23 cellular contexts compared by ENCODE assay signal in the genomic region with DNA sequence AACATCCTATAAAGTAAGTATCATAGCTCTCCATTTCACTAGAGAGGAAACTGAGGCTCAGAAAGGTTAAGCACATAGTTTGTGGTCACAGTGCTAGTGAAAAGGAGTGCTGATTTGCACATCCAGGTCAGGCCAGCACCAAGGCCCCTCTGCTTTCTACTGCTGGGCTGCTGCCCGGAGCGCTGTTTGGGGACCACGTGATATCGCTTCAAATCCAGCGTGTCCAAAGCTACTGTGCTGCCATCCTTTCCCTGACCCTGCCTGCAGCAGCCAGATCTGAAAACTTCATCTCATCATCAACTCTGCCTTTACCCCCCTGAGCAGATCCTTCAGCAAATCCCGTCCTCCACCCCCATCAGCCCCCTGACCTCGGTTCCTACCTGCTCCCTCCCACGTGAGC.
"Had no signal": no experiment of that assay in that cellular context is flagged by ENCODE, and none has a peak within 500 bp of the region (broad histone marks: within the 10 kb centered on the region; RNA-seq: fewer than 3 reads in every experiment).

No MANE protein-coding gene starts in this region.

- H3K27ac Mint-ChIP-seq: activated CD4-positive, alpha-beta memory T cell treated with anti-CD3 and anti-CD28 coated beads for 36 hours; activated CD4-positive, alpha-beta T cell treated with anti-CD3 and anti-CD28 coated beads, Interleukin-2, amount 10 ng/mL, durations not matched to agents 7 days and 5 days; activated naive CD4-positive, alpha-beta T cell treated with anti-CD3 and anti-CD28 coated beads, Interleukin-2, amount 50 U/mL, for 24 hours; activated T-helper 17 cell treated with anti-CD3 and anti-CD28 coated beads, Interleukin-2, amount 50 U/mL, for 72 hours; T-helper 17 cell had no signal

- H3K27ac ChIP-seq: VCaP had no signal

- H3K9me3 Mint-ChIP-seq: activated CD4-positive, alpha-beta memory T cell treated with anti-CD3 and anti-CD28 coated beads for 36 hours; activated CD4-positive, alpha-beta T cell treated with anti-CD3 and anti-CD28 coated beads, Interleukin-2, amount 10 ng/mL, durations not matched to agents 7 days and 5 days; activated naive CD4-positive, alpha-beta T cell treated with anti-CD3 and anti-CD28 coated beads, Interleukin-2, amount 50 U/mL, for 24 hours; activated T-helper 17 cell treated with anti-CD3 and anti-CD28 coated beads, Interleukin-2, amount 50 U/mL, for 72 hours; brain had no signal

- H3K4me3 Mint-ChIP-seq: activated CD4-positive, alpha-beta memory T cell treated with anti-CD3 and anti-CD28 coated beads for 36 hours; activated CD4-positive, alpha-beta T cell treated with anti-CD3 and anti-CD28 coated beads, Interleukin-2, amount 10 ng/mL, durations not matched to agents 7 days and 5 days; activated naive CD4-positive, alpha-beta T cell treated with anti-CD3 and anti-CD28 coated beads, Interleukin-2, amount 50 U/mL, for 24 hours; activated T-helper 17 cell treated with anti-CD3 and anti-CD28 coated beads, Interleukin-2, amount 50 U/mL, for 72 hours; brain; T-helper 17 cell had no signal

- H3K36me3 Mint-ChIP-seq: activated CD4-positive, alpha-beta memory T cell treated with anti-CD3 and anti-CD28 coated beads for 36 hours; activated naive CD4-positive, alpha-beta T cell treated with anti-CD3 and anti-CD28 coated beads, Interleukin-2, amount 50 U/mL, for 24 hours; brain had no signal

- H3K27me3 Mint-ChIP-seq: activated CD4-positive, alpha-beta memory T cell treated with anti-CD3 and anti-CD28 coated beads for 36 hours; activated naive CD4-positive, alpha-beta T cell treated with anti-CD3 and anti-CD28 coated beads, Interleukin-2, amount 50 U/mL, for 24 hours; brain had no signal

- H3K4me1 Mint-ChIP-seq: activated naive CD4-positive, alpha-beta T cell treated with anti-CD3 and anti-CD28 coated beads, Interleukin-2, amount 50 U/mL, for 24 hours had no signal

- DNase-seq: activated CD4-positive, alpha-beta memory T cell treated with anti-CD3 and anti-CD28 coated beads for 36 hours; activated CD4-positive, alpha-beta T cell treated with anti-CD3 and anti-CD28 coated beads, Interleukin-2, amount 10 ng/mL, durations not matched to agents 7 days and 5 days; activated CD4-positive, CD25-positive, alpha-beta regulatory T cell; activated naive CD4-positive, alpha-beta T cell; activated T-cell treated with anti-CD3 and anti-CD28 coated beads for 4 hours; activated T-cell treated with anti-CD3 and anti-CD28 coated beads, Interleukin-2, amount 50 U/mL, for 48 hours; Kasumi-1; KBM-7; NCI-H1048; NCI-H146; NCI-H187 treated with DMSO at 0.1 percent for 48 hours; NCI-H2081 treated with DMSO at 0.1 percent for 48 hours; NCI-H226; NCI-H510A treated with DMSO at 0.1 percent for 48 hours; NCI-H69; NK-92 treated with Interleukin-12 subunit alpha and Interleukin-12 subunit beta, amount 100 ng/mL, for 24 hours; SHP77; T-helper 17 cell; T1000 had no signal
